Comparison of ENCODE assay signal across 1 cellular context in the genomic region with DNA sequence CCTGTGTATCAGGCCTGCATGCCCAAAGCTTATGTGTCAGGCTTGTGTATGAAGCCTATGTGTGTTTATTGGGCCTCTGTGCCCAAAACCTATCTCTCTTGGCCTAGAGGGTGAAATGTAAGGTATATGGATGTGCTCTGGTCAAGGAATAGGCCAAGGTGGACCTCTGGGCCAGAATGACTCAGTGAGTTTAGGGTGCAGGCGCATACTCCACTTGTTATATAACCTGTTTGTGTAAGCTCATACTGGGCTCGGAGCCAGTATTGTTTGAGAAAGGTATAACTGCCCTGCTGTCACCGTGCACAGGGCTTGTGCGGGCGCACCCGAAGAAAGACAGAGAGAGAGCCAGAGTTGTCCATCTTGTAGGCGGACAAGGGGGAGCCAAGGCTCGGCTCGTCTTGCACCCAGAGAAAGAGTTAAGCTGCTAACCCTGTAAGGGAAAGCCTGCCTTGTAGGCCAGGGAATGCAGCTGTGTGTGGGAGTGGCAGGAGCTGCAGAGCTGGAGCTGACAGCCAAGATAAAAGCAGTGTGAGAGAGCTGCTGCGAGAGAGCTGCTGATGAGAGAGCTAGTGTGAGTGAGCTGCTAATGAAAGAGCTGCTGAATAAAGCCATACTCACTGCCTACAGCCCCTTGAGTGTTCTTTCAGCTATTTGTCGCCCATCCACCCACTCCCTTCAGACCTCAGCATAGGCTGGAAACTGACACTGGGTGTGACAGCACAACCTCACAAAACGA.
A peak's percentile ranks its signal among the peaks of the same experiment; 100 is the strongest.
TF ChIP-seq lines count a peak whose summit lies in the region.

No MANE protein-coding gene starts in this region.

TF ChIP-seq in K562, 482 proteins besides CTCF, POLR2A, EP300 and RAD21 (continued from another document and continues in another):
- TF ChIP-seq, protein P1, sequence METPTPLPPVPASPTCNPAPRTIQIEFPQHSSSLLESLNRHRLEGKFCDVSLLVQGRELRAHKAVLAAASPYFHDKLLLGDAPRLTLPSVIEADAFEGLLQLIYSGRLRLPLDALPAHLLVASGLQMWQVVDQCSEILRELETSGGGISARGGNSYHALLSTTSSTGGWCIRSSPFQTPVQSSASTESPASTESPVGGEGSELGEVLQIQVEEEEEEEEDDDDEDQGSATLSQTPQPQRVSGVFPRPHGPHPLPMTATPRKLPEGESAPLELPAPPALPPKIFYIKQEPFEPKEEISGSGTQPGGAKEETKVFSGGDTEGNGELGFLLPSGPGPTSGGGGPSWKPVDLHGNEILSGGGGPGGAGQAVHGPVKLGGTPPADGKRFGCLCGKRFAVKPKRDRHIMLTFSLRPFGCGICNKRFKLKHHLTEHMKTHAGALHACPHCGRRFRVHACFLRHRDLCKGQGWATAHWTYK (CRISPR knock-in tag; IDR thresholded peaks at IDR 0.05): no peak
- TF ChIP-seq RFX1 (IDR thresholded peaks at IDR 0.05) (no peak), SOX6 (IDR thresholded peaks at IDR 0.05) (peak; percentile 35; the same call in 1 of the 2 replicates), NCOR1 (IDR thresholded peaks at IDR 0.05) (peak; percentile 62), TEAD4 (IDR thresholded peaks at IDR 0.05; ENCODE audit: low read length) (peak; percentile 69), TEAD4 (CRISPR knock-in tag; IDR thresholded peaks at IDR 0.05; ENCODE audit: borderline replicate concordance) (no peak), ZSCAN29 (IDR thresholded peaks at IDR 0.05) (no peak), ZNF668 (CRISPR knock-in tag; IDR thresholded peaks at IDR 0.05) (no peak), JUND (IDR thresholded peaks at IDR 0.05; ENCODE audit: borderline replicate concordance, low read depth, low read length) (0 out of 2 replicates have a peak, but pooled peaks have one; percentile 9), JUND (tag; IDR thresholded peaks at IDR 0.05; ENCODE audit: borderline replicate concordance, low read depth, low read length) (peak; percentile 42; the same call in 1 of the 3 replicates), PHTF2 (CRISPR knock-in tag; IDR thresholded peaks at IDR 0.05) (no peak), CC2D1A (IDR thresholded peaks at IDR 0.05) (no peak), RFX5 (IDR thresholded peaks at IDR 0.05; ENCODE audit: low read depth, low read length) (no peak), PTTG1 (tag; IDR thresholded peaks at IDR 0.05; ENCODE audit: low read depth) (no peak), SMARCA5 (IDR thresholded peaks at IDR 0.05) (no peak), RUNX1 (IDR thresholded peaks at IDR 0.05; ENCODE audit: low read depth) (no peak), CHD4 (IDR thresholded peaks at IDR 0.05; ENCODE audit: insufficient read depth, insufficient replicate concordance, low read depth, low read length, poor library complexity, severe bottlenecking) (no peak), DPF2 (IDR thresholded peaks at IDR 0.05) (peak; percentile 72), ZNF586 (CRISPR knock-in tag; conservative IDR thresholded peaks at IDR 0.05) (no peak), KAT2B (IDR thresholded peaks at IDR 0.05; ENCODE audit: low read depth, low read length) (no peak), HLTF (IDR thresholded peaks at IDR 0.05) (no peak), SMARCC2 (IDR thresholded peaks at IDR 0.05; ENCODE audit: low read depth) (no peak), NCOA2 (IDR thresholded peaks at IDR 0.05; ENCODE audit: partially characterized antibody in 2 of 2) (no peak), BHLHE40 (IDR thresholded peaks at IDR 0.05; ENCODE audit: low read length) (peak; percentile 45; the same call in 1 of the 2 replicates), U2AF1 (optimal IDR thresholded peaks at IDR 0.05; ENCODE audit: low read depth, low read length) (no peak), NR4A1 (CRISPR knock-in tag; IDR thresholded peaks at IDR 0.05) (no peak), NR4A1 (tag; IDR thresholded peaks at IDR 0.05) (no peak), DMBX1 (CRISPR knock-in tag; IDR thresholded peaks at IDR 0.05; ENCODE audit: borderline replicate concordance) (no peak), MBD2 (IDR thresholded peaks at IDR 0.05; ENCODE audit: borderline replicate concordance, low read depth) (no peak), EGR1 (conservative IDR thresholded peaks at IDR 0.05) (peak; percentile 58), SMARCA4 (IDR thresholded peaks at IDR 0.05) (peak; percentile 74; the same call in 1 of the 2 replicates), ZNF146 (CRISPR knock-in tag; IDR thresholded peaks at IDR 0.05; ENCODE audit: unreplicated experiment) (no peak), FOXA3 (CRISPR knock-in tag; conservative IDR thresholded peaks at IDR 0.05 in 1 of 2, IDR thresholded peaks at IDR 0.05 in 1 of 2) (no peak), ZNF311 (CRISPR knock-in tag; IDR thresholded peaks at IDR 0.05) (no peak), CEBPG (CRISPR knock-in tag; IDR thresholded peaks at IDR 0.05) (no peak), CEBPG (tag; conservative IDR thresholded peaks at IDR 0.05 in 1 of 2, IDR thresholded peaks at IDR 0.05 in 1 of 2) (no peak)
- TF ChIP-seq, protein P2, sequence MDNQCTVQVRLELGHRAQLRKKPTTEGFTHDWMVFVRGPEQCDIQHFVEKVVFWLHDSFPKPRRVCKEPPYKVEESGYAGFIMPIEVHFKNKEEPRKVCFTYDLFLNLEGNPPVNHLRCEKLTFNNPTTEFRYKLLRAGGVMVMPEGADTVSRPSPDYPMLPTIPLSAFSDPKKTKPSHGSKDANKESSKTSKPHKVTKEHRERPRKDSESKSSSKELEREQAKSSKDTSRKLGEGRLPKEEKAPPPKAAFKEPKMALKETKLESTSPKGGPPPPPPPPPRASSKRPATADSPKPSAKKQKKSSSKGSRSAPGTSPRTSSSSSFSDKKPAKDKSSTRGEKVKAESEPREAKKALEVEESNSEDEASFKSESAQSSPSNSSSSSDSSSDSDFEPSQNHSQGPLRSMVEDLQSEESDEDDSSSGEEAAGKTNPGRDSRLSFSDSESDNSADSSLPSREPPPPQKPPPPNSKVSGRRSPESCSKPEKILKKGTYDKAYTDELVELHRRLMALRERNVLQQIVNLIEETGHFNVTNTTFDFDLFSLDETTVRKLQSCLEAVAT (IDR thresholded peaks at IDR 0.05): no peak
- TF ChIP-seq, protein P3, sequence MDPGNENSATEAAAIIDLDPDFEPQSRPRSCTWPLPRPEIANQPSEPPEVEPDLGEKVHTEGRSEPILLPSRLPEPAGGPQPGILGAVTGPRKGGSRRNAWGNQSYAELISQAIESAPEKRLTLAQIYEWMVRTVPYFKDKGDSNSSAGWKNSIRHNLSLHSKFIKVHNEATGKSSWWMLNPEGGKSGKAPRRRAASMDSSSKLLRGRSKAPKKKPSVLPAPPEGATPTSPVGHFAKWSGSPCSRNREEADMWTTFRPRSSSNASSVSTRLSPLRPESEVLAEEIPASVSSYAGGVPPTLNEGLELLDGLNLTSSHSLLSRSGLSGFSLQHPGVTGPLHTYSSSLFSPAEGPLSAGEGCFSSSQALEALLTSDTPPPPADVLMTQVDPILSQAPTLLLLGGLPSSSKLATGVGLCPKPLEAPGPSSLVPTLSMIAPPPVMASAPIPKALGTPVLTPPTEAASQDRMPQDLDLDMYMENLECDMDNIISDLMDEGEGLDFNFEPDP (CRISPR knock-in tag; IDR thresholded peaks at IDR 0.05): no peak
- TF ChIP-seq, protein P4, sequence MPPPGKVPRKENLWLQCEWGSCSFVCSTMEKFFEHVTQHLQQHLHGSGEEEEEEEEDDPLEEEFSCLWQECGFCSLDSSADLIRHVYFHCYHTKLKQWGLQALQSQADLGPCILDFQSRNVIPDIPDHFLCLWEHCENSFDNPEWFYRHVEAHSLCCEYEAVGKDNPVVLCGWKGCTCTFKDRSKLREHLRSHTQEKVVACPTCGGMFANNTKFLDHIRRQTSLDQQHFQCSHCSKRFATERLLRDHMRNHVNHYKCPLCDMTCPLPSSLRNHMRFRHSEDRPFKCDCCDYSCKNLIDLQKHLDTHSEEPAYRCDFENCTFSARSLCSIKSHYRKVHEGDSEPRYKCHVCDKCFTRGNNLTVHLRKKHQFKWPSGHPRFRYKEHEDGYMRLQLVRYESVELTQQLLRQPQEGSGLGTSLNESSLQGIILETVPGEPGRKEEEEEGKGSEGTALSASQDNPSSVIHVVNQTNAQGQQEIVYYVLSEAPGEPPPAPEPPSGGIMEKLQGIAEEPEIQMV (tag; conservative IDR thresholded peaks at IDR 0.05; ENCODE audit: low read depth): no peak
- TF ChIP-seq, protein P5, sequence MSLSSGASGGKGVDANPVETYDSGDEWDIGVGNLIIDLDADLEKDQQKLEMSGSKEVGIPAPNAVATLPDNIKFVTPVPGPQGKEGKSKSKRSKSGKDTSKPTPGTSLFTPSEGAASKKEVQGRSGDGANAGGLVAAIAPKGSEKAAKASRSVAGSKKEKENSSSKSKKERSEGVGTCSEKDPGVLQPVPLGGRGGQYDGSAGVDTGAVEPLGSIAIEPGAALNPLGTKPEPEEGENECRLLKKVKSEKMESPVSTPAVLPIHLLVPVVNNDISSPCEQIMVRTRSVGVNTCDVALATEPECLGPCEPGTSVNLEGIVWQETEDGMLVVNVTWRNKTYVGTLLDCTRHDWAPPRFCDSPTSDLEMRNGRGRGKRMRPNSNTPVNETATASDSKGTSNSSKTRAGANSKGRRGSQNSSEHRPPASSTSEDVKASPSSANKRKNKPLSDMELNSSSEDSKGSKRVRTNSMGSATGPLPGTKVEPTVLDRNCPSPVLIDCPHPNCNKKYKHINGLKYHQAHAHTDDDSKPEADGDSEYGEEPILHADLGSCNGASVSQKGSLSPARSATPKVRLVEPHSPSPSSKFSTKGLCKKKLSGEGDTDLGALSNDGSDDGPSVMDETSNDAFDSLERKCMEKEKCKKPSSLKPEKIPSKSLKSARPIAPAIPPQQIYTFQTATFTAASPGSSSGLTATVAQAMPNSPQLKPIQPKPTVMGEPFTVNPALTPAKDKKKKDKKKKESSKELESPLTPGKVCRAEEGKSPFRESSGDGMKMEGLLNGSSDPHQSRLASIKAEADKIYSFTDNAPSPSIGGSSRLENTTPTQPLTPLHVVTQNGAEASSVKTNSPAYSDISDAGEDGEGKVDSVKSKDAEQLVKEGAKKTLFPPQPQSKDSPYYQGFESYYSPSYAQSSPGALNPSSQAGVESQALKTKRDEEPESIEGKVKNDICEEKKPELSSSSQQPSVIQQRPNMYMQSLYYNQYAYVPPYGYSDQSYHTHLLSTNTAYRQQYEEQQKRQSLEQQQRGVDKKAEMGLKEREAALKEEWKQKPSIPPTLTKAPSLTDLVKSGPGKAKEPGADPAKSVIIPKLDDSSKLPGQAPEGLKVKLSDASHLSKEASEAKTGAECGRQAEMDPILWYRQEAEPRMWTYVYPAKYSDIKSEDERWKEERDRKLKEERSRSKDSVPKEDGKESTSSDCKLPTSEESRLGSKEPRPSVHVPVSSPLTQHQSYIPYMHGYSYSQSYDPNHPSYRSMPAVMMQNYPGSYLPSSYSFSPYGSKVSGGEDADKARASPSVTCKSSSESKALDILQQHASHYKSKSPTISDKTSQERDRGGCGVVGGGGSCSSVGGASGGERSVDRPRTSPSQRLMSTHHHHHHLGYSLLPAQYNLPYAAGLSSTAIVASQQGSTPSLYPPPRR (CRISPR knock-in tag; IDR thresholded peaks at IDR 0.05; ENCODE audit: borderline replicate concordance): no peak
- TF ChIP-seq, protein P6, sequence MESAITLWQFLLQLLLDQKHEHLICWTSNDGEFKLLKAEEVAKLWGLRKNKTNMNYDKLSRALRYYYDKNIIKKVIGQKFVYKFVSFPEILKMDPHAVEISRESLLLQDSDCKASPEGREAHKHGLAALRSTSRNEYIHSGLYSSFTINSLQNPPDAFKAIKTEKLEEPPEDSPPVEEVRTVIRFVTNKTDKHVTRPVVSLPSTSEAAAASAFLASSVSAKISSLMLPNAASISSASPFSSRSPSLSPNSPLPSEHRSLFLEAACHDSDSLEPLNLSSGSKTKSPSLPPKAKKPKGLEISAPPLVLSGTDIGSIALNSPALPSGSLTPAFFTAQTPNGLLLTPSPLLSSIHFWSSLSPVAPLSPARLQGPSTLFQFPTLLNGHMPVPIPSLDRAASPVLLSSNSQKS (CRISPR knock-in tag; IDR thresholded peaks at IDR 0.05): no peak
- TF ChIP-seq, protein P7, sequence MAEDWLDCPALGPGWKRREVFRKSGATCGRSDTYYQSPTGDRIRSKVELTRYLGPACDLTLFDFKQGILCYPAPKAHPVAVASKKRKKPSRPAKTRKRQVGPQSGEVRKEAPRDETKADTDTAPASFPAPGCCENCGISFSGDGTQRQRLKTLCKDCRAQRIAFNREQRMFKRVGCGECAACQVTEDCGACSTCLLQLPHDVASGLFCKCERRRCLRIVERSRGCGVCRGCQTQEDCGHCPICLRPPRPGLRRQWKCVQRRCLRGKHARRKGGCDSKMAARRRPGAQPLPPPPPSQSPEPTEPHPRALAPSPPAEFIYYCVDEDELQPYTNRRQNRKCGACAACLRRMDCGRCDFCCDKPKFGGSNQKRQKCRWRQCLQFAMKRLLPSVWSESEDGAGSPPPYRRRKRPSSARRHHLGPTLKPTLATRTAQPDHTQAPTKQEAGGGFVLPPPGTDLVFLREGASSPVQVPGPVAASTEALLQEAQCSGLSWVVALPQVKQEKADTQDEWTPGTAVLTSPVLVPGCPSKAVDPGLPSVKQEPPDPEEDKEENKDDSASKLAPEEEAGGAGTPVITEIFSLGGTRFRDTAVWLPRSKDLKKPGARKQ (CRISPR knock-in tag; IDR thresholded peaks at IDR 0.05): no peak
- TF ChIP-seq, protein P8, sequence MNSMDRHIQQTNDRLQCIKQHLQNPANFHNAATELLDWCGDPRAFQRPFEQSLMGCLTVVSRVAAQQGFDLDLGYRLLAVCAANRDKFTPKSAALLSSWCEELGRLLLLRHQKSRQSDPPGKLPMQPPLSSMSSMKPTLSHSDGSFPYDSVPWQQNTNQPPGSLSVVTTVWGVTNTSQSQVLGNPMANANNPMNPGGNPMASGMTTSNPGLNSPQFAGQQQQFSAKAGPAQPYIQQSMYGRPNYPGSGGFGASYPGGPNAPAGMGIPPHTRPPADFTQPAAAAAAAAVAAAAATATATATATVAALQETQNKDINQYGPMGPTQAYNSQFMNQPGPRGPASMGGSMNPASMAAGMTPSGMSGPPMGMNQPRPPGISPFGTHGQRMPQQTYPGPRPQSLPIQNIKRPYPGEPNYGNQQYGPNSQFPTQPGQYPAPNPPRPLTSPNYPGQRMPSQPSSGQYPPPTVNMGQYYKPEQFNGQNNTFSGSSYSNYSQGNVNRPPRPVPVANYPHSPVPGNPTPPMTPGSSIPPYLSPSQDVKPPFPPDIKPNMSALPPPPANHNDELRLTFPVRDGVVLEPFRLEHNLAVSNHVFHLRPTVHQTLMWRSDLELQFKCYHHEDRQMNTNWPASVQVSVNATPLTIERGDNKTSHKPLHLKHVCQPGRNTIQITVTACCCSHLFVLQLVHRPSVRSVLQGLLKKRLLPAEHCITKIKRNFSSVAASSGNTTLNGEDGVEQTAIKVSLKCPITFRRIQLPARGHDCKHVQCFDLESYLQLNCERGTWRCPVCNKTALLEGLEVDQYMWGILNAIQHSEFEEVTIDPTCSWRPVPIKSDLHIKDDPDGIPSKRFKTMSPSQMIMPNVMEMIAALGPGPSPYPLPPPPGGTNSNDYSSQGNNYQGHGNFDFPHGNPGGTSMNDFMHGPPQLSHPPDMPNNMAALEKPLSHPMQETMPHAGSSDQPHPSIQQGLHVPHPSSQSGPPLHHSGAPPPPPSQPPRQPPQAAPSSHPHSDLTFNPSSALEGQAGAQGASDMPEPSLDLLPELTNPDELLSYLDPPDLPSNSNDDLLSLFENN (IDR thresholded peaks at IDR 0.05; ENCODE audit: low read depth in 2 of 2, low read length in 2 of 2): no peak
- TF ChIP-seq, protein P9, sequence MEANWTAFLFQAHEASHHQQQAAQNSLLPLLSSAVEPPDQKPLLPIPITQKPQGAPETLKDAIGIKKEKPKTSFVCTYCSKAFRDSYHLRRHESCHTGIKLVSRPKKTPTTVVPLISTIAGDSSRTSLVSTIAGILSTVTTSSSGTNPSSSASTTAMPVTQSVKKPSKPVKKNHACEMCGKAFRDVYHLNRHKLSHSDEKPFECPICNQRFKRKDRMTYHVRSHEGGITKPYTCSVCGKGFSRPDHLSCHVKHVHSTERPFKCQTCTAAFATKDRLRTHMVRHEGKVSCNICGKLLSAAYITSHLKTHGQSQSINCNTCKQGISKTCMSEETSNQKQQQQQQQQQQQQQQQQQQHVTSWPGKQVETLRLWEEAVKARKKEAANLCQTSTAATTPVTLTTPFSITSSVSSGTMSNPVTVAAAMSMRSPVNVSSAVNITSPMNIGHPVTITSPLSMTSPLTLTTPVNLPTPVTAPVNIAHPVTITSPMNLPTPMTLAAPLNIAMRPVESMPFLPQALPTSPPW (CRISPR knock-in tag; IDR thresholded peaks at IDR 0.05): no peak
